3 cellular contexts compared by ENCODE assay signal in genomic region chr10:24172909-24173308, GRCh38.
"Had no signal": no experiment of that assay in that cellular context is flagged by ENCODE, and none has a peak within 500 bp of the region (broad histone marks: within the 10 kb centered on the region; RNA-seq: fewer than 3 reads in every experiment).

No MANE protein-coding gene starts in this region.

- ATAC-seq: GM12878 had no signal

- H3K4me3 ChIP-seq: GM12878 had no signal

- DNase-seq: GDM1, GF-D8 had no signal
